Comparison of ENCODE assay signal across 18 cellular contexts in the genomic region with DNA sequence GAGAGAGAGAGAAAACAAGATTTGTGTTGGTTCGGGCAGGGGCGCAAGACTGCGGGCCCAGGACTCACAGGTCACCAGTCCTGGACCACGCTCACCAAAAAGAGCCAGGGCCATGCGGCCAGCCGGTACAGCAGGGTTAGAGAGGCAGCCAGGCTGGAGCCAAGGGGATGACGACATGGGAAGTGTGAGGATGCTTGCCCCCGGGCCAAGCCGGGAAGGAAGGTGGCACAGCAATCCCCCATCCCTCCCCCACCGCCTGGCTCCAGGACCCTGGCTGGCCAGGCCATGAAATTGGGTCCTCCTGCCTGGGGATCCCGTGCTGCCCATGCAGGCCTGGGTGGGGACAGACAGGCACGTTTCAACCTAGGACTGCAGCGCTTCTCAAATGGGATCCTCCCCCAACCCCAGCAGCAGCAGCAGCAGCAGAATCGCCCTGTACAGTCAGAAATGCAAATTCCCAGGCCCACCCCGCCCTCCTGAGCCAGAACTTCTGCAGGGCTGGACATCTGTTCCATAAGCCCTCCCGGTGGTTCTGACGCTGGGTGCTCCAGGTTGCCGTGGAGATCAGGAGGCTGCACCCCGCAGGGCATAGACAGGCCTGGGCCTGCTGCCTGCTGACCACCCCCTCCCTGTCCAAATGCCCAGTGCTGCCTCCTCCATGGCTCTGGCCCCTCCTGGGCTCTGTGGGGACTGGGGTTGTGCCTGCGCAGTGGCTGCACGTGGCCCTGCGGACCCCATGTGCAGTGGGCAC. TPM values are rescaled to one million over a fixed set of nuclear protein-coding genes. Genes with fewer than 3 reads are reported as not detected.
DNase-seq lines count a peak whose midpoint lies in the region; ATAC-seq lines count a peak whose summit lies in the region.
"Had no signal": no experiment of that assay in that cellular context is flagged by ENCODE, and none has a peak within 500 bp of the region (broad histone marks: within the 10 kb centered on the region; RNA-seq: fewer than 3 reads in every experiment).

No MANE protein-coding gene starts in this region.

- peak; percentile 71 for DNase-seq in DMS 273 (lab: John Stamatoyannopoulos, UW; ENCODE audit: unreplicated experiment)
- no peak for DNase-seq in DMS 273 treated with DMSO at 0.1 percent for 48 hours (lab: John Stamatoyannopoulos, UW)
- DNase-seq in EL, result peak; percentile 18
- DNase-seq in RPMI7951 (ENCODE audit: low read depth), result peak; percentile 41
- DNase-seq in left kidney (ENCODE audit: low read depth, low spot score), result peak; percentile 52
- DNase-seq in NOMO-1 (lab: John Stamatoyannopoulos, UW; ENCODE audit: unreplicated experiment in 2 of 2), result no peak
- DNase-seq in activated T-cell treated with anti-CD3 and anti-CD28 coated beads for 4 hours, result no peak
- DNase-seq: activated CD4-positive, alpha-beta T cell treated with anti-CD3 and anti-CD28 coated beads, Interleukin-2, amount 50 U/mL, for 48 hours; activated T-cell treated with anti-CD3 and anti-CD28 coated beads, Interleukin-2, amount 50 U/mL, for 24 hours; cortex of kidney; DMS153; kidney; NCI-H2029 treated with DMSO at 0.1 percent for 48 hours; NK-92 treated with Interleukin-12 subunit alpha and Interleukin-12 subunit beta, amount 100 ng/mL, for 24 hours; stimulated activated CD4-positive, alpha-beta T cell treated with anti-CD3 and anti-CD28 coated beads, Interleukin-12 subunit alpha, Interleukin-12 subunit beta, amount 100 ng/mL, for 4 hours; T-helper 1 cell had no signal

- ATAC-seq in GM21619 (IDR thresholded peaks at IDR 0.05; ENCODE audit: unreplicated experiment), result no peak
- ATAC-seq: Right ventricle myocardium inferior had no signal

RNA-seq across cellular contexts. Expression of a gene that starts 35.0 kb away (rescaled TPM):
- 118 and 143 TPM in 2 replicates for total RNA-seq in RPMI7951 (2014; rRNA removed; shearing (Covaris generic))

RNA-seq across cellular contexts. Expression of a gene that starts 46.5 kb away (rescaled TPM):
- total RNA-seq in RPMI7951 (2014; rRNA removed; shearing (Covaris generic)), result 2.4 and 2.6 TPM in 2 replicates

Comparison
In these comparisons a context has a peak if more than half of its experiments do, and no peak if none do; other contexts are left out.
1. DNase-seq: peak in DMS 273 (single experiment), EL (single experiment), RPMI7951 (single experiment) and left kidney (single experiment); none in DMS 273 treated with DMSO at 0.1 percent for 48 hours (single experiment), NOMO-1 (0 of 2) and activated T-cell treated with anti-CD3 and anti-CD28 coated beads for 4 hours (single experiment).